1 cellular context compared by ENCODE assay signal in genomic region chr4:117770269-117771087, GRCh38.
TF ChIP-seq lines count a peak whose summit lies in the region.

No MANE protein-coding gene starts in this region.

TF ChIP-seq in HepG2, 621 proteins besides CTCF, POLR2A, EP300 and RAD21 (continued from another document):
- no peak for TF ChIP-seq GLMP (CRISPR knock-in tag; IDR thresholded peaks at IDR 0.05; ENCODE audit: borderline replicate concordance)
- no peak for TF ChIP-seq HNRNPUL1 (IDR thresholded peaks at IDR 0.05; ENCODE audit: low read depth, low read length)
- no peak for TF ChIP-seq ZNF879 (CRISPR knock-in tag; IDR thresholded peaks at IDR 0.05)
- no peak for TF ChIP-seq ZBTB33 (CRISPR knock-in tag; IDR thresholded peaks at IDR 0.05)
